In genomic region chr17:2173005-2173404, GRCh38 we compare ENCODE assay signal across 13 cellular contexts.
A peak's percentile ranks its signal among the peaks of the same experiment; 100 is the strongest.
DNase-seq lines count a peak whose midpoint lies in the region; ATAC-seq, FAIRE-seq and TF ChIP-seq lines count a peak whose summit lies in the region.
"Had no signal": no experiment of that assay in that cellular context is flagged by ENCODE, and none has a peak within 500 bp of the region (broad histone marks: within the 10 kb centered on the region; RNA-seq: fewer than 3 reads in every experiment).

No MANE protein-coding gene starts in this region.

- TF ChIP-seq EP300 in HepG2 (IDR thresholded peaks at IDR 0.05; ENCODE audit: low read depth in 2 of 2, low read length in 2 of 2) (no peak), HepG2 (CRISPR knock-in tag; IDR thresholded peaks at IDR 0.05; ENCODE audit: borderline replicate concordance) (no peak)

- no peak for TF ChIP-seq RAD21 in liver (IDR thresholded peaks at IDR 0.05)
- TF ChIP-seq RAD21 in HepG2 (CRISPR knock-in tag; IDR thresholded peaks at IDR 0.05) = no peak

- no peaks in the 10 kb centered on the region for H4K20me1 ChIP-seq in HepG2 (ENCODE audit: insufficient read depth, low read length)

- no peaks in the 10 kb centered on the region for H3K9me3 ChIP-seq in liver (ENCODE audit: control insufficient read depth in 4 of 4, low read length in 3 of 4)
- H3K9me3 ChIP-seq in HepG2 (ENCODE audit: low read length) = no peaks in the 10 kb centered on the region
- H3K9me3 ChIP-seq in neuronal stem cell (replicated peaks in 1 of 2; ENCODE audit: control insufficient read depth in 2 of 2, insufficient read depth in 1 of 2, low read depth in 1 of 2, low read length in 2 of 2) = no peaks in the 10 kb centered on the region
- no peaks in the 10 kb centered on the region for H3K9me3 ChIP-seq in CD4-positive, alpha-beta memory T cell (ENCODE audit: control insufficient read depth in 1 of 2, low read length in 2 of 2)

- TF ChIP-seq CTCF in liver (IDR thresholded peaks at IDR 0.05; ENCODE audit: low read depth, low read length, missing input control) = no peak
- no peak for TF ChIP-seq CTCF in HepG2 (CRISPR knock-in tag; IDR thresholded peaks at IDR 0.05)
- no peak for TF ChIP-seq CTCF in fibroblast of mammary gland (conservative IDR thresholded peaks at IDR 0.05; ENCODE audit: control insufficient read depth, insufficient read depth, low read depth, low read length)

- no peak overlapping the region for H3K4me2 ChIP-seq in HepG2 (ENCODE audit: low read depth, low read length)
- no peak overlapping the region for H3K4me2 ChIP-seq in neuronal stem cell (ENCODE audit: insufficient read depth, low read length, poor library complexity, severe bottlenecking)

- no peaks in the 10 kb centered on the region for H3K27me3 Mint-ChIP-seq in natural killer cell treated with Interleukin-12 subunit alpha and Interleukin-12 subunit beta and Interleukin-15 and Interleukin-18, amount 100 ng/mL, for 72 hours
- no peaks in the 10 kb centered on the region for H3K27me3 Mint-ChIP-seq in CD4-positive, alpha-beta memory T cell
- H3K27me3 Mint-ChIP-seq: stimulated activated naive B cell treated with anti-CD40 and anti-IgM and Interleukin-4, amounts not matched to agents 10 μg/mL and 1 μg/mL and 100 μg/mL, for 72 hours had no signal

- H2AK5ac ChIP-seq in neuronal stem cell (ENCODE audit: low read depth, low read length) = no peak overlapping the region

- H3K36me3 Mint-ChIP-seq in natural killer cell treated with Interleukin-12 subunit alpha and Interleukin-12 subunit beta and Interleukin-15 and Interleukin-18, amount 100 ng/mL, for 72 hours = peaks cover 7% of the 10 kb centered on the region
- H3K36me3 Mint-ChIP-seq in CD4-positive, alpha-beta memory T cell = peaks cover 41 to 72% of the 10 kb centered on the region in 2 donors

- ATAC-seq in HepG2 (no peak), HG02840 (IDR thresholded peaks at IDR 0.05; ENCODE audit: low FRiP score, unreplicated experiment) (no peak)
- no peak for ATAC-seq in natural killer cell treated with Interleukin-12 subunit alpha and Interleukin-12 subunit beta and Interleukin-15 and Interleukin-18, amount 100 ng/mL, for 72 hours
- ATAC-seq: stimulated activated naive B cell treated with anti-CD40 and anti-IgM and Interleukin-4, amounts not matched to agents 10 μg/mL and 1 μg/mL and 100 μg/mL, for 72 hours had no signal

- H3K27me3 ChIP-seq in liver (ENCODE audit: control insufficient read depth in 4 of 4, insufficient read depth in 4 of 4, low read length in 3 of 4) (no peaks in the 10 kb centered on the region), HepG2 (ENCODE audit: control insufficient read depth in 1 of 2, insufficient read depth in 2 of 2, low read length in 2 of 2) (no peaks in the 10 kb centered on the region), neuronal stem cell (ENCODE audit: control insufficient read depth in 3 of 3, insufficient read depth in 3 of 3, low read depth in 1 of 3, low read length in 3 of 3) (no peaks in the 10 kb centered on the region)
- no peaks in the 10 kb centered on the region for H3K27me3 ChIP-seq in CD4-positive, alpha-beta memory T cell (ENCODE audit: insufficient read depth, low read length)

- DNase-seq in HepG2 (ENCODE audit: low spot score) (no peak), fibroblast of mammary gland (ENCODE audit: low read depth) (peak; percentile 59), neuronal stem cell (ENCODE audit: low spot score) (no peak), NCI-H1092 treated with DMSO at 0.1 percent for 48 hours (lab: John Stamatoyannopoulos, UW) (no peak)
- DNase-seq in natural killer cell treated with Interleukin-12 subunit alpha and Interleukin-12 subunit beta and Interleukin-15 and Interleukin-18, amount 100 ng/mL, for 72 hours (ENCODE audit: low spot score) = no peak
- no peak for DNase-seq in CD4-positive, alpha-beta memory T cell
- DNase-seq: NCI-H2171 treated with DMSO at 0.1 percent for 48 hours; stimulated activated naive B cell treated with anti-CD40 and anti-IgM and Interleukin-4, amounts not matched to agents 10 μg/mL and 1 μg/mL and 100 μg/mL, for 72 hours had no signal

- H3K18ac ChIP-seq in neuronal stem cell (ENCODE audit: low read length) = peak overlapping the region; percentile 22

- no peak overlapping the region for H3K4ac ChIP-seq in neuronal stem cell (ENCODE audit: low read length)

- no peak overlapping the region for H2BK15ac ChIP-seq in neuronal stem cell (ENCODE audit: low read length)

- BruUV-seq in HepG2 (replicated peaks; lab: Mats Ljungman, UMichigan) = no TSS peak

- H4K8ac ChIP-seq in neuronal stem cell (ENCODE audit: low read depth, low read length) = no peak overlapping the region

- H3K9ac ChIP-seq in liver (ENCODE audit: low read depth in 1 of 2, low read length in 2 of 2) (no peak overlapping the region), HepG2 (ENCODE audit: insufficient read depth, low read depth, low read length) (no peak overlapping the region), neuronal stem cell (ENCODE audit: low read depth, low read length, poor library complexity) (no peak overlapping the region)

- WGBS in liver = 70% methylated on average over 1 of the region's 1 CpG
- WGBS in HepG2 (ENCODE audit: low lambda C conversion rate) = 100% methylated on average over 1 of the region's 1 CpG
- WGBS in neuronal stem cell (ENCODE audit: extremely low coverage in 2 of 2, insufficient read length in 2 of 2, insufficient replicate concordance in 1 of 2), 2 donors = no CpG with 5 or more reads among the region's 1 CpG

- no peak overlapping the region for H3K14ac ChIP-seq in neuronal stem cell (ENCODE audit: low read length)

- H3K4me1 ChIP-seq in liver (ENCODE audit: control insufficient read depth in 4 of 4, insufficient read depth in 4 of 4, low read length in 3 of 4) (peaks cover 12 to 60% (median 49%) of the 10 kb centered on the region in 4 donors), HepG2 (ENCODE audit: insufficient read depth, low read length) (peaks cover 66% of the 10 kb centered on the region), neuronal stem cell (ENCODE audit: control insufficient read depth in 2 of 2, insufficient read depth in 1 of 2, low read depth in 1 of 2, low read length in 2 of 2) (peaks cover 11 to 31% of the 10 kb centered on the region in 2 donors)
- no peaks in the 10 kb centered on the region for H3K4me1 ChIP-seq in CD4-positive, alpha-beta memory T cell (ENCODE audit: insufficient read depth, low read length)

- H3K23ac ChIP-seq in neuronal stem cell (ENCODE audit: low read depth, low read length, poor library complexity) = no peak overlapping the region

- no peak overlapping the region for H3K4me3 Mint-ChIP-seq in natural killer cell treated with Interleukin-12 subunit alpha and Interleukin-12 subunit beta and Interleukin-15 and Interleukin-18, amount 100 ng/mL, for 72 hours
- H3K4me3 Mint-ChIP-seq in CD4-positive, alpha-beta memory T cell = no peak overlapping the region
- H3K4me3 Mint-ChIP-seq: stimulated activated naive B cell treated with anti-CD40 and anti-IgM and Interleukin-4, amounts not matched to agents 10 μg/mL and 1 μg/mL and 100 μg/mL, for 72 hours had no signal

- no peak overlapping the region for H4K91ac ChIP-seq in neuronal stem cell (ENCODE audit: low read depth, low read length, poor library complexity)

- no peak for FAIRE-seq in HepG2 (lab: Jason Lieb, UNC)
- FAIRE-seq: frontal cortex, GM12891 had no signal

- no peak overlapping the region for H2BK5ac ChIP-seq in neuronal stem cell (ENCODE audit: low read length)

- H3K36me3 ChIP-seq in liver (ENCODE audit: control insufficient read depth in 4 of 4, insufficient read depth in 3 of 4, low read depth in 1 of 4, low read length in 3 of 4) (peaks cover 0 to 4% (median 2%) of the 10 kb centered on the region in 4 donors), HepG2 (replicated peaks in 1 of 2; ENCODE audit: control insufficient read depth in 1 of 2, insufficient read depth in 2 of 2, low read length in 2 of 2) (peaks cover 7 to 23% of the 10 kb centered on the region in 2 experiments), neuronal stem cell (replicated peaks in 1 of 2; ENCODE audit: control insufficient read depth in 2 of 2, insufficient read depth in 2 of 2, low read length in 2 of 2) (peaks cover 10 to 84% of the 10 kb centered on the region in 2 donors)
- H3K36me3 ChIP-seq in CD4-positive, alpha-beta memory T cell (ENCODE audit: insufficient read depth, low read length) = peaks cover 22% of the 10 kb centered on the region

- H2BK12ac ChIP-seq in neuronal stem cell (ENCODE audit: low read length) = no peak overlapping the region

- H3K27ac ChIP-seq in liver (ENCODE audit: low read depth in 1 of 2, low read length in 2 of 2) (peak overlapping the region; percentile 61 to 74), HepG2 (ENCODE audit: extremely low read length, insufficient read depth, low read length) (no peak overlapping the region), neuronal stem cell (replicated peaks; ENCODE audit: low read length) (no peak overlapping the region)
- H3K27ac ChIP-seq in CD4-positive, alpha-beta memory T cell (ENCODE audit: low read depth, low read length) = no peak overlapping the region
- H3K27ac ChIP-seq: HL-60 had no signal

- TF ChIP-seq POLR2A in HepG2 (IDR thresholded peaks at IDR 0.05; ENCODE audit: insufficient read depth in 1 of 2, low read depth in 2 of 2, low read length in 2 of 2) = no peak

- H2AFZ ChIP-seq in HepG2 (ENCODE audit: low read length) (no peak overlapping the region), neuronal stem cell (ENCODE audit: low read length) (no peak overlapping the region)

- POLR2A ChIA-PET in HepG2 (lab: Yijun Ruan, JAX) = no interaction called here
- POLR2A ChIA-PET in CD4-positive, alpha-beta memory T cell (lab: Charles Lee; ENCODE audit: partially characterized antibody) = no interaction called here

- no peaks in the 10 kb centered on the region for H3K9me3 Mint-ChIP-seq in natural killer cell treated with Interleukin-12 subunit alpha and Interleukin-12 subunit beta and Interleukin-15 and Interleukin-18, amount 100 ng/mL, for 72 hours
- no peaks in the 10 kb centered on the region for H3K9me3 Mint-ChIP-seq in CD4-positive, alpha-beta memory T cell
- H3K9me3 Mint-ChIP-seq: stimulated activated naive B cell treated with anti-CD40 and anti-IgM and Interleukin-4, amounts not matched to agents 10 μg/mL and 1 μg/mL and 100 μg/mL, for 72 hours had no signal

- H3K79me2 ChIP-seq in HepG2 (ENCODE audit: insufficient read depth, low read length) = no peaks in the 10 kb centered on the region

- H3K4me1 Mint-ChIP-seq in natural killer cell treated with Interleukin-12 subunit alpha and Interleukin-12 subunit beta and Interleukin-15 and Interleukin-18, amount 100 ng/mL, for 72 hours (ENCODE audit: low read depth in 2 of 2) = peaks cover 35 to 43% of the 10 kb centered on the region in 2 donors
- H3K4me1 Mint-ChIP-seq in CD4-positive, alpha-beta memory T cell = peaks cover 0 to 1% (median 0%) of the 10 kb centered on the region in 4 donors

- intact Hi-C loops in HepG2 (cut with micrococcal nuclease; ENCODE audit: unreplicated experiment) = loop anchor here (2.0 to 5.0 kb wide), 2 partner anchors 69 to 78 kb away; no protein-coding TSS in a partner anchor
- intact Hi-C loops in CD4-positive, alpha-beta memory T cell (cut with micrococcal nuclease) = no loop called here

- in situ Hi-C loops in HepG2 (cut with HindIII; ENCODE audit: extremely low pct_ligation_motif_present, low pct_unique_long_range_greater_than_20kb) = no loop called here

- no peak overlapping the region for H3K27ac Mint-ChIP-seq in natural killer cell treated with Interleukin-12 subunit alpha and Interleukin-12 subunit beta and Interleukin-15 and Interleukin-18, amount 100 ng/mL, for 72 hours
- peak overlapping the region in 2 of 7 donors; percentile 17 to 81 for H3K27ac Mint-ChIP-seq in CD4-positive, alpha-beta memory T cell
- H3K27ac Mint-ChIP-seq: stimulated activated naive B cell treated with anti-CD40 and anti-IgM and Interleukin-4, amounts not matched to agents 10 μg/mL and 1 μg/mL and 100 μg/mL, for 72 hours had no signal

- H2BK120ac ChIP-seq in neuronal stem cell (ENCODE audit: low read depth, low read length) = no peak overlapping the region

- CTCF ChIA-PET in HepG2 (lab: Yijun Ruan, JAX; ENCODE audit: low intra/inter-chr PET ratio, low total read pairs) = no interaction called here
- CTCF ChIA-PET in CD4-positive, alpha-beta memory T cell (lab: Charles Lee; ENCODE audit: partially characterized antibody) = no interaction called here

- no peak overlapping the region for H3K4me3 ChIP-seq in liver (ENCODE audit: low read depth in 1 of 3, low read length in 3 of 3)
- no peak overlapping the region for H3K4me3 ChIP-seq in HepG2 (replicated peaks in 1 of 3; ENCODE audit: insufficient read depth in 1 of 3, low read depth in 2 of 3, low read length in 3 of 3)
- H3K4me3 ChIP-seq in fibroblast of mammary gland (ENCODE audit: control insufficient read depth, low read depth, low read length) = no peak overlapping the region
- no peak overlapping the region for H3K4me3 ChIP-seq in neuronal stem cell (ENCODE audit: low read length in 2 of 2)
- no peak overlapping the region for H3K4me3 ChIP-seq in CD4-positive, alpha-beta memory T cell (ENCODE audit: low read length in 2 of 2)

- no peaks in the 10 kb centered on the region for H3K79me1 ChIP-seq in neuronal stem cell (ENCODE audit: low read depth, low read length)

Comparison
In these comparisons a context has a peak if more than half of its experiments do, and no peak if none do; other contexts are left out.
1. H3K27ac ChIP-seq: peak in liver (2 of 2); none in HepG2 (single experiment), neuronal stem cell (single experiment) and CD4-positive, alpha-beta memory T cell (single experiment).